In the genomic region with DNA sequence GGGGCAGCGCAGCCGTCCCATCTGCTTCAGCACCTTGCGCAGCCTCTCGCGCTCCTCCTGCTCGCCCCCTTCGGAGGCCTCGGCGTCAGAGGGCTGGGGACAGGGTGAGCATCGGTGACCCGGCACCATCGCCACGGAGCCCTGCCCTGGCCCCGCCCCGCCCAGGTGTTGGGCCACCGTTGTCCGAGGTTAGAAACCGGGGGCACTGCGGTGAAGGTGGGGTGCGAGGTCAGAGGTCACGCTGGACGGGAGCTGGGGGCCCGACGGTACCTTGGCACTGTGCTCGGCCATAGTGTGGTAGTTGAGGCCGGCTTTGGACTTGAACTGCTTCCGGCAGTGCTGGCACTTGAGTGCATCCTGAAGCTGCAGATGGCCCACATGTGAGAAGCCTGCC, we compare ENCODE assay signal across 21 cellular contexts. TPM values are rescaled to one million over a fixed set of nuclear protein-coding genes. Genes with fewer than 3 reads are reported as not detected.
A peak's percentile ranks its signal among the peaks of the same experiment; 100 is the strongest.
DNase-seq lines count a peak whose midpoint lies in the region; TF ChIP-seq lines count a peak whose summit lies in the region.
"Had no signal": no experiment of that assay in that cellular context is flagged by ENCODE, and none has a peak within 500 bp of the region (broad histone marks: within the 10 kb centered on the region; RNA-seq: fewer than 3 reads in every experiment).

No MANE protein-coding gene starts in this region.

- TF ChIP-seq CTCF in GM06990 (IDR thresholded peaks at IDR 0.05; ENCODE audit: insufficient read depth, low read length, poor library complexity, severe bottlenecking): no peak
- TF ChIP-seq CTCF in HEK293 (tag by site-specific recombination; IDR thresholded peaks at IDR 0.05): no peak
- TF ChIP-seq CTCF in glutamatergic neuron (IDR thresholded peaks at IDR 0.05; ENCODE audit: partially characterized antibody, unreplicated experiment): no peak
- TF ChIP-seq CTCF in osteoblast (IDR thresholded peaks at IDR 0.05; ENCODE audit: extremely low read depth, low read depth, low read length): no peak
- TF ChIP-seq CTCF in mammary epithelial cell (conservative IDR thresholded peaks at IDR 0.05 in 1 of 2, IDR thresholded peaks at IDR 0.05 in 1 of 2; ENCODE audit: extremely low read depth in 1 of 2, insufficient read depth in 1 of 2, low read depth in 1 of 2, low read length in 2 of 2): no peak

- peaks cover under 1% of the 10 kb centered on the region for H3K79me2 ChIP-seq in osteoblast (ENCODE audit: insufficient read depth, low read length)
- H3K79me2 ChIP-seq in mammary epithelial cell (ENCODE audit: insufficient read depth, low read length): peaks cover 3% of the 10 kb centered on the region

- H3K27me3 Mint-ChIP-seq in glutamatergic neuron (ENCODE audit: unreplicated experiment): no peaks in the 10 kb centered on the region
- H3K27me3 Mint-ChIP-seq: CD4-positive, alpha-beta memory T cell had no signal

- no peak overlapping the region for H3K27ac ChIP-seq in HEK293 (ENCODE audit: extremely low read depth, low read depth, low read length)
- H3K27ac ChIP-seq in osteoblast (ENCODE audit: low read depth, low read length): no peak overlapping the region
- no peak overlapping the region for H3K27ac ChIP-seq in mammary epithelial cell (ENCODE audit: insufficient read depth, low read depth, low read length)
- H3K27ac ChIP-seq: BLaER1, GM23248 had no signal

- H3K4me1 ChIP-seq in HEK293 (ENCODE audit: control insufficient read depth, insufficient read depth, low read length) (0 out of 2 replicates have a peak, but pooled peaks cover 4% of the 10 kb centered on the region), osteoblast (ENCODE audit: insufficient read depth, low read length) (peaks cover 1% of the 10 kb centered on the region), mammary epithelial cell (ENCODE audit: insufficient read depth, low read length) (peaks cover 2% of the 10 kb centered on the region)

- H3K4me3 Mint-ChIP-seq in glutamatergic neuron (ENCODE audit: unreplicated experiment): no peak overlapping the region
- H3K4me3 Mint-ChIP-seq: CD4-positive, alpha-beta memory T cell; H9 had no signal

- in situ Hi-C loops in mammary epithelial cell (cut with MboI; ENCODE audit: low sequenced_read_pairs in 2 of 2): no loop called here

- H3K4me1 Mint-ChIP-seq in glutamatergic neuron (ENCODE audit: low read depth, unreplicated experiment): no peaks in the 10 kb centered on the region

- 95% methylated on average over 10 of the region's 27 CpGs for WGBS in mammary epithelial cell (ENCODE audit: low coverage, missing lambda C conversion rate)

- DNase-seq in GM06990 (ENCODE audit: extremely low read depth, insufficient read length): peak; percentile 8
- DNase-seq in glutamatergic neuron: peak; percentile 9
- peak; percentile 57 for DNase-seq in osteoblast (ENCODE audit: insufficient read length, low spot score, missing footprints)
- no peak for DNase-seq in NAMALWA (ENCODE audit: low spot score)
- no peak for DNase-seq in mammary epithelial cell
- DNase-seq in SW480 (ENCODE audit: low spot score): no peak
- DNase-seq: DMS 273 treated with DMSO at 0.1 percent for 48 hours, DMS79 treated with DMSO at 0.1 percent for 48 hours, GM23248, H9, Kasumi-1, NCI-H1417, NCI-H1694 treated with DMSO at 0.1 percent for 48 hours, NCI-H446, NCI-H526 treated with DMSO at 0.1 percent for 48 hours, OCI-M1, SIG-M5, SK-N-SH had no signal

- H3K36me3 Mint-ChIP-seq in glutamatergic neuron (ENCODE audit: unreplicated experiment): no peaks in the 10 kb centered on the region

- H2AFZ ChIP-seq in osteoblast (ENCODE audit: low read length) (no peak overlapping the region), mammary epithelial cell (ENCODE audit: low read depth, low read length) (no peak overlapping the region)
- H2AFZ ChIP-seq: GM23248 had no signal

- intact Hi-C loops in mammary epithelial cell (cut with micrococcal nuclease): no loop called here

- H3K9me3 ChIP-seq in HEK293 (ENCODE audit: control insufficient read depth, insufficient read depth, low read depth, low read length) (no peaks in the 10 kb centered on the region), osteoblast (ENCODE audit: low read depth, low read length) (no peaks in the 10 kb centered on the region), mammary epithelial cell (replicated peaks; ENCODE audit: insufficient read depth, low read length) (no peaks in the 10 kb centered on the region)
- H3K9me3 ChIP-seq: SK-N-SH had no signal

- peaks cover 33% of the 10 kb centered on the region for H3K36me3 ChIP-seq in GM06990 (ENCODE audit: control insufficient read depth, insufficient read depth, low read length)
- peaks cover 0 to 87% of the 10 kb centered on the region in 2 experiments; a peak in 1 of 3 replicates for H3K36me3 ChIP-seq in HEK293 (ENCODE audit: control insufficient read depth in 2 of 2, insufficient read depth in 1 of 2, low read length in 2 of 2)
- peaks cover 40% of the 10 kb centered on the region for H3K36me3 ChIP-seq in osteoblast (ENCODE audit: insufficient read depth, low read length)
- H3K36me3 ChIP-seq in mammary epithelial cell (ENCODE audit: insufficient read depth, low read length): no peaks in the 10 kb centered on the region

- H3K4me2 ChIP-seq in osteoblast (ENCODE audit: insufficient read depth, low read length) (no peak overlapping the region), mammary epithelial cell (ENCODE audit: insufficient read depth, low read depth, low read length) (no peak overlapping the region)
- H3K4me2 ChIP-seq: BLaER1, SK-N-SH had no signal

- no peak overlapping the region for H3K4me3 ChIP-seq in GM06990 (replicated peaks; ENCODE audit: low read depth, low read length)
- no peak overlapping the region for H3K4me3 ChIP-seq in HEK293 (ENCODE audit: low read depth, low read length)
- no peak overlapping the region for H3K4me3 ChIP-seq in osteoblast (ENCODE audit: insufficient read depth, low read length)
- H3K4me3 ChIP-seq in mammary epithelial cell (replicated peaks in 1 of 3; ENCODE audit: insufficient read depth in 1 of 3, low read depth in 2 of 3, low read length in 3 of 3): no peak overlapping the region
- H3K4me3 ChIP-seq: BLaER1, GM23248 had no signal

- dilution Hi-C loops in mammary epithelial cell (cut with HindIII; ENCODE audit: low sequenced_read_pairs): no loop called here

- no peak overlapping the region for H3K27ac Mint-ChIP-seq in glutamatergic neuron (ENCODE audit: unreplicated experiment)

- H3K9ac ChIP-seq in mammary epithelial cell (ENCODE audit: insufficient read depth, low read length): no peak overlapping the region
- H3K9ac ChIP-seq: BLaER1, GM23248, SK-N-SH had no signal

- CTCF ChIA-PET in HEK293 (lab: Yijun Ruan, JAX) (no interaction called here), mammary epithelial cell (lab: Charles Lee; ENCODE audit: low non-redundant PET) (no interaction called here)

- H3K9me3 Mint-ChIP-seq in glutamatergic neuron (ENCODE audit: unreplicated experiment): no peaks in the 10 kb centered on the region

- H3K27me3 ChIP-seq in GM06990 (replicated peaks; ENCODE audit: control insufficient read depth, insufficient read depth, low read length): no peaks in the 10 kb centered on the region
- no peaks in the 10 kb centered on the region for H3K27me3 ChIP-seq in osteoblast (ENCODE audit: insufficient read depth, low read length)
- H3K27me3 ChIP-seq in mammary epithelial cell (ENCODE audit: insufficient read depth, low read length): no peaks in the 10 kb centered on the region
- H3K27me3 ChIP-seq: BLaER1 had no signal

- POLR2A ChIA-PET in HEK293 (lab: Yijun Ruan, JAX): interaction anchor here (1.1 kb wide), 1 partner anchor 424 kb away, joined by 3 read pairs; no protein-coding TSS in a partner anchor

- H4K20me1 ChIP-seq in osteoblast (ENCODE audit: insufficient read depth, low read length): peaks cover 5% of the 10 kb centered on the region
- no peaks in the 10 kb centered on the region for H4K20me1 ChIP-seq in mammary epithelial cell (ENCODE audit: insufficient read depth, low read length)

- BruUV-seq in mammary epithelial cell (replicated peaks; lab: Mats Ljungman, UMichigan): no TSS peak

TF ChIP-seq in HEK293, 187 proteins besides CTCF, POLR2A, EP300 and RAD21 (continues in another document):
- TF ChIP-seq ZNF138 (tag by site-specific recombination; IDR thresholded peaks at IDR 0.05; ENCODE audit: borderline replicate concordance): no peak
- TF ChIP-seq EGR2 (tag by site-specific recombination; IDR thresholded peaks at IDR 0.05; ENCODE audit: low read depth): no peak
- TF ChIP-seq, protein P1, sequence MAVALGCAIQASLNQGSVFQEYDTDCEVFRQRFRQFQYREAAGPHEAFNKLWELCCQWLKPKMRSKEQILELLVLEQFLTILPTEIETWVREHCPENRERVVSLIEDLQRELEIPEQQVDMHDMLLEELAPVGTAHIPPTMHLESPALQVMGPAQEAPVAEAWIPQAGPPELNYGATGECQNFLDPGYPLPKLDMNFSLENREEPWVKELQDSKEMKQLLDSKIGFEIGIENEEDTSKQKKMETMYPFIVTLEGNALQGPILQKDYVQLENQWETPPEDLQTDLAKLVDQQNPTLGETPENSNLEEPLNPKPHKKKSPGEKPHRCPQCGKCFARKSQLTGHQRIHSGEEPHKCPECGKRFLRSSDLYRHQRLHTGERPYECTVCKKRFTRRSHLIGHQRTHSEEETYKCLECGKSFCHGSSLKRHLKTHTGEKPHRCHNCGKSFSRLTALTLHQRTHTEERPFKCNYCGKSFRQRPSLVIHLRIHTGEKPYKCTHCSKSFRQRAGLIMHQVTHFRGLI (tag by site-specific recombination; IDR thresholded peaks at IDR 0.05): no peak

RNA-seq across cellular contexts. Expression of a gene that starts 6.4 kb away (rescaled TPM):
- 32.2 TPM for total RNA-seq in glutamatergic neuron (ENCODE audit: unreplicated experiment)
- 12.1 and 14.5 TPM in 2 replicates for total RNA-seq in osteoblast
- total RNA-seq in mammary epithelial cell: 10 to 100 TPM in 1 of 2 donors, 1 to 10 TPM in 1; 9.2 to 17.2 TPM
- 3.2 TPM for polyA plus RNA-seq in mammary epithelial cell
- 3.9 TPM for polyA minus RNA-seq in mammary epithelial cell

RNA-seq across cellular contexts. Expression of a gene that starts 7.1 kb away (rescaled TPM):
- total RNA-seq in glutamatergic neuron (ENCODE audit: unreplicated experiment) (130 TPM), osteoblast (21.0 and 23.9 TPM in 2 replicates), mammary epithelial cell (10 to 100 TPM; 28.5 to 34.3 TPM)
- polyA plus RNA-seq in mammary epithelial cell: 37.0 TPM
- 17.7 TPM for polyA minus RNA-seq in mammary epithelial cell

RNA-seq across cellular contexts. Expression of a gene that starts 16.1 kb away (rescaled TPM):
- total RNA-seq in glutamatergic neuron (ENCODE audit: unreplicated experiment): 3.1 TPM
- 0.59 and 1.4 TPM in 2 replicates for total RNA-seq in osteoblast
- total RNA-seq in mammary epithelial cell: 1 to 10 TPM; 1.5 to 3.5 TPM
- polyA plus RNA-seq in mammary epithelial cell: 0.83 TPM
- polyA minus RNA-seq in mammary epithelial cell: 0.67 TPM

RNA-seq across cellular contexts. Expression of a gene that starts 17.6 kb away (rescaled TPM):
- 60.9 TPM for total RNA-seq in glutamatergic neuron (ENCODE audit: unreplicated experiment)
- 47.1 and 56.1 TPM in 2 replicates for total RNA-seq in osteoblast
- total RNA-seq in mammary epithelial cell: 10 to 100 TPM; 33.5 to 56.9 TPM
- polyA plus RNA-seq in mammary epithelial cell: 34.0 TPM
- 81.7 TPM for polyA minus RNA-seq in mammary epithelial cell

Comparison
In these comparisons a context has a peak if more than half of its experiments do, and no peak if none do; other contexts are left out.
1. DNase-seq: peak in GM06990 (single experiment), glutamatergic neuron (single experiment) and osteoblast (single experiment); none in NAMALWA (single experiment), mammary epithelial cell (single experiment) and SW480 (single experiment).